1 cellular context compared by ENCODE assay signal in genomic region chrX:23779025-23779424, GRCh38.
TF ChIP-seq lines count a peak whose summit lies in the region.

No MANE protein-coding gene starts in this region.

TF ChIP-seq in GM23338, 12 proteins besides CTCF, POLR2A, EP300 and RAD21 (continued from another document):
- TF ChIP-seq ZNF462 (CRISPR knock-in tag; IDR thresholded peaks at IDR 0.05) (no peak), EZH2 (IDR thresholded peaks at IDR 0.05; ENCODE audit: low read depth, unreplicated experiment) (no peak), ETS1 (IDR thresholded peaks at IDR 0.05) (no peak), CREB1 (CRISPR knock-in tag; IDR thresholded peaks at IDR 0.05; ENCODE audit: low read depth) (no peak), REST (IDR thresholded peaks at IDR 0.05; ENCODE audit: unreplicated experiment) (no peak), ZNF331 (CRISPR knock-in tag; IDR thresholded peaks at IDR 0.05; ENCODE audit: low read depth) (no peak)
